ENCODE assay signal across 8 cellular contexts in the genomic region with DNA sequence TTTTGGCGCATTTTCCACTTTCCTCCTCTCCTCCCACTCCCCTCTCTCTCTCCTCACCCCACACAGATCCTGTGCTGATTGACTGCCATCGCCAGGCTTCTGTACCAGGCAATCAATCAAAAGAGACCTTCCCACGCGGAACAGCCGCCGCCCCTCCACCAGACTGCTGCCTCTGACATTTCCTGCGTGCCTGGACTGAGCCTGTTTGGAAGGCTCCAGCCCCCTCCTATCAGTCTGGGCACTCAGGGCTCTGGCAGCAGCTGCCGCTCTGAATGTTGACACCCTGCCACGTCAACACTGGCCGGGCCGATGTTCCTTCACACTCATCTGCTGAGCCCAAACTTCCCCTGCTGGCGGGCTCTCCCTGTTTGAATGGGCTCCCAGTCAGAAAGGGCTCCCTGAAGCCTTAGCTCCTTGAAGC.
DNase-seq lines count a peak whose midpoint lies in the region; ATAC-seq and TF ChIP-seq lines count a peak whose summit lies in the region.

No MANE protein-coding gene starts in this region.

- no peaks in the 10 kb centered on the region for H3K4me1 ChIP-seq in HEK293 (ENCODE audit: control insufficient read depth, insufficient read depth, low read length)

- peaks cover 12% of the 10 kb centered on the region for H3K27me3 Mint-ChIP-seq in stimulated activated memory B cell treated with anti-CD40 and anti-IgM and Interleukin-4, amounts not matched to agents 10 μg/mL and 1 μg/mL and 100 μg/mL, for 72 hours

- H3K36me3 ChIP-seq in HEK293 (ENCODE audit: control insufficient read depth in 2 of 2, insufficient read depth in 1 of 2, low read length in 2 of 2), result no peaks in the 10 kb centered on the region

- H3K4me1 Mint-ChIP-seq in stimulated activated memory B cell treated with anti-CD40 and anti-IgM and Interleukin-4, amounts not matched to agents 10 μg/mL and 1 μg/mL and 100 μg/mL, for 72 hours, result peaks cover 8% of the 10 kb centered on the region

- no peaks in the 10 kb centered on the region for H3K36me3 Mint-ChIP-seq in stimulated activated memory B cell treated with anti-CD40 and anti-IgM and Interleukin-4, amounts not matched to agents 10 μg/mL and 1 μg/mL and 100 μg/mL, for 72 hours

- peak; percentile 85 for DNase-seq in UCSD-AML1 (lab: John Stamatoyannopoulos, UW; ENCODE audit: unreplicated experiment)
- peak in 43 of 51 donors; percentile 2 to 61 (median 21) for DNase-seq in hypothalamus (lab: John Stamatoyannopoulos, UW)
- no peak for DNase-seq in activated naive CD4-positive, alpha-beta T cell (lab: John Stamatoyannopoulos, UW)

- H3K9me3 ChIP-seq in HEK293 (ENCODE audit: control insufficient read depth, insufficient read depth, low read depth, low read length), result no peaks in the 10 kb centered on the region

- peak overlapping the region; percentile 4 for H3K4me3 Mint-ChIP-seq in stimulated activated memory B cell treated with anti-CD40 and anti-IgM and Interleukin-4, amounts not matched to agents 10 μg/mL and 1 μg/mL and 100 μg/mL, for 72 hours

- H3K27ac ChIP-seq in HEK293 (ENCODE audit: extremely low read depth, low read depth, low read length), result no peak overlapping the region

- H3K4me3 ChIP-seq in HEK293 (ENCODE audit: low read depth, low read length), result no peak overlapping the region

- H3K27ac Mint-ChIP-seq in stimulated activated memory B cell treated with anti-CD40 and anti-IgM and Interleukin-4, amounts not matched to agents 10 μg/mL and 1 μg/mL and 100 μg/mL, for 72 hours, result peak overlapping the region; percentile 33

- POLR2A ChIA-PET in HEK293 (lab: Yijun Ruan, JAX), result no interaction called here

- no peaks in the 10 kb centered on the region for H3K9me3 Mint-ChIP-seq in stimulated activated memory B cell treated with anti-CD40 and anti-IgM and Interleukin-4, amounts not matched to agents 10 μg/mL and 1 μg/mL and 100 μg/mL, for 72 hours

- CTCF ChIA-PET in HEK293 (lab: Yijun Ruan, JAX), result no interaction called here

- TF ChIP-seq CTCF in HEK293 (tag by site-specific recombination; IDR thresholded peaks at IDR 0.05), result no peak

- ATAC-seq in stimulated activated memory B cell treated with anti-CD40 and anti-IgM and Interleukin-4, amounts not matched to agents 10 μg/mL and 1 μg/mL and 100 μg/mL, for 72 hours, result no peak
- ATAC-seq in GM18867 (IDR thresholded peaks at IDR 0.05; ENCODE audit: unreplicated experiment) (no peak), HG03469 (IDR thresholded peaks at IDR 0.05; ENCODE audit: unreplicated experiment) (no peak), GM21360 (IDR thresholded peaks at IDR 0.05; ENCODE audit: unreplicated experiment) (no peak)

TF ChIP-seq in HEK293, 187 proteins besides CTCF, POLR2A, EP300 and RAD21:
- TF ChIP-seq EGR2 (tag by site-specific recombination; IDR thresholded peaks at IDR 0.05; ENCODE audit: low read depth) (peak; percentile 69), ZNF2 (tag by site-specific recombination; IDR thresholded peaks at IDR 0.05) (no peak), ZNF624 (tag by site-specific recombination; IDR thresholded peaks at IDR 0.05) (no peak), ZFHX2 (tag by site-specific recombination; conservative IDR thresholded peaks at IDR 0.05) (peak; percentile 75)

Comparison
In these comparisons a context has a peak if more than half of its experiments do, and no peak if none do; other contexts are left out.
1. DNase-seq: peak in UCSD-AML1 (single experiment) and hypothalamus (43 of 51); none in activated naive CD4-positive, alpha-beta T cell (0 of 4).